24 cellular contexts compared by ENCODE assay signal in the genomic region with DNA sequence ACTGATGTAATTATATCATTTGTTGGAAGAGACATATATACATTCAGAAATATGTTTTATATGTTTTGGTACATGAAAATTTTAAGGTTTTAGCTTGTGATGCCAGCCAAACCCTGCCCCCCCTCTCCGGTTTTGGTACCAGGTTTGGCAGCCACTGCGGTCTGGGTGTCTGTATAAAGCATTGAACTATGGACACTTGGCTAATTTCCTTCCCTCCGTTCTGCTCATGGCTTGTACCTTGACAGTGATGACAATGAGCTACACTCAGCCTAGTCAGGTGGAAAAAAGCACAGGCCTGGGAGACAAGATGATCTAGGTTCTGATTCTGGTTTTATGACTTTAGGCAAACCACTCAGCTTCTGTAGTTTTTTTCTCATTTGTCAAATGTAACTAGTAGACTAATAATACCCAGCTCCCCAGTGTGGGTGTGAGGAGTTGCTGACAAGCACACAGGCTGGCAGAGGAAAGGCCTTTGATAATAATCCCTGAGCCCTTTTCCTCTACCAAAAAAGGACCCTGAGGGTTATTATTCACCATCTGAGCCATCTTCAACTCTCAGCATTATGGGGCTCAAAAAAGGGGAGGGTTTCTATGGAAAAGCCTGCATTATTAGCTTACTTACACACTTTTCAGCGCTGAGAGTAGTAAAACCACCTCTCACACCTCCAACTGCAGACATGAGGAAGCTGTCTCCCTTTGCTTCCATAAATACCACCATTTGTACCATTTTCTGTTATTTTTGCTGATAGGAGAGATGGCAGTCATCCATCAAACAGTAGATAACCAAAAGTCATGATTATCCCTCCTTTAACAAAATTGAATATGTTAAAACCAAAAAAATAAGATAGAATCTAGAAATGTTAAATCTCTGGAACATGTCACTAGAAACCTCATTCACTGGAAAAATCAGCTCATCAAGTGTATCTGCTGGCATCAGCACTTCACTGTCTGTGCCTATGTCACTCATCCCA.
DNase-seq lines count a peak whose midpoint lies in the region; ATAC-seq and TF ChIP-seq lines count a peak whose summit lies in the region.
"Had no signal": no experiment of that assay in that cellular context is flagged by ENCODE, and none has a peak within 500 bp of the region (broad histone marks: within the 10 kb centered on the region; RNA-seq: fewer than 3 reads in every experiment).

No MANE protein-coding gene starts in this region.

- H2AFZ ChIP-seq in parathyroid adenoma, result peak overlapping the region; percentile 40

- no peaks in the 10 kb centered on the region for H3K79me2 ChIP-seq in parathyroid adenoma

- ATAC-seq in Right ventricle myocardium inferior (peak; percentile 60), left cardiac atrium (peak; percentile 79 to 84)
- ATAC-seq: HepG2, K562 had no signal

- H3K27ac ChIP-seq in parathyroid adenoma, result no peak overlapping the region
- H3K27ac ChIP-seq: 22Rv1, SJCRH30 had no signal

- no peak overlapping the region for H3K4me2 ChIP-seq in parathyroid adenoma (ENCODE audit: low read length)

- peaks cover 6% of the 10 kb centered on the region for H3K4me1 ChIP-seq in parathyroid adenoma
- H3K4me1 ChIP-seq: SJCRH30 had no signal

- no peak overlapping the region for H3K4me3 ChIP-seq in parathyroid adenoma (ENCODE audit: low read depth, low read length)
- H3K4me3 ChIP-seq: K562, SJCRH30 had no signal

- DNase-seq in Right ventricle myocardium inferior (ENCODE audit: missing footprints), result no peak
- no peak for DNase-seq in cardiac septum (ENCODE audit: low spot score)
- no peak for DNase-seq in left cardiac atrium
- no peak for DNase-seq in GM10248 (ENCODE audit: extremely low spot score)
- no peak for DNase-seq in stimulated activated naive CD4-positive, alpha-beta T cell treated with Interleukin-2 at 50 U/mL for 16 hours (lab: John Stamatoyannopoulos, UW)
- DNase-seq in GDM1 (lab: John Stamatoyannopoulos, UW), result no peak
- DNase-seq: CD8-positive, alpha-beta memory T cell; DMS 273 treated with DMSO at 0.1 percent for 48 hours; DMS79; EL; GF-D8; Kasumi-1; NCI-H1092 treated with DMSO at 0.1 percent for 48 hours; NCI-H1436; NCI-H187 treated with DMSO at 0.1 percent for 48 hours; NCI-H446; NCI-H524 treated with DMSO at 0.1 percent for 48 hours; NCI-H774 had no signal

- CTCF ChIA-PET in GM10248 (lab: Yijun Ruan, JAX), result interaction anchor here (1.4 kb wide), 1 partner anchor 9 kb away, joined by 3 read pairs; no protein-coding TSS in a partner anchor

- intact Hi-C loops in Right ventricle myocardium inferior (cut with DNase I) (loop anchor here (5.0 kb wide), 1 partner anchor 118 kb away; a partner anchor contains a TSS), cardiac septum (cut with DNase I) (no loop called here), left cardiac atrium (cut with DNase I) (loop anchor here in 1 of 2 donors (10.0 kb wide), 1 partner anchor 125 kb away; no protein-coding TSS in a partner anchor)

- no peak overlapping the region for H3K9ac ChIP-seq in parathyroid adenoma

- TF ChIP-seq CTCF in parathyroid adenoma (IDR thresholded peaks at IDR 0.05), result no peak
- TF ChIP-seq CTCF in GM10248 (IDR thresholded peaks at IDR 0.05; ENCODE audit: control extremely low read depth, extremely low read depth, low read depth, missing control alignments), result no peak

- H3K36me3 ChIP-seq in parathyroid adenoma (ENCODE audit: control insufficient read depth, insufficient read depth, low read length), result no peaks in the 10 kb centered on the region
- H3K36me3 ChIP-seq: BE2C, SJCRH30 had no signal

- no peaks in the 10 kb centered on the region for H3K9me3 ChIP-seq in parathyroid adenoma (ENCODE audit: control insufficient read depth, low read length)
- H3K9me3 ChIP-seq: BE2C, SJCRH30 had no signal

- POLR2A ChIA-PET in GM10248 (lab: Yijun Ruan, JAX), result no interaction called here

- H3K27me3 ChIP-seq in parathyroid adenoma (ENCODE audit: control insufficient read depth, insufficient read depth, low read length), result no peaks in the 10 kb centered on the region
- H3K27me3 ChIP-seq: BE2C, SJCRH30 had no signal
